ENCODE assay signal across 1 cellular context in genomic region chr14:81169267-81169666, GRCh38.
TF ChIP-seq lines count a peak whose summit lies in the region.

No MANE protein-coding gene starts in this region.

TF ChIP-seq in WTC11, 78 proteins besides CTCF, POLR2A, EP300 and RAD21 (continued from another document):
- TF ChIP-seq ARID4B (CRISPR knock-in tag; IDR thresholded peaks at IDR 0.05; ENCODE audit: borderline replicate concordance) (no peak), NR2C2 (CRISPR knock-in tag; IDR thresholded peaks at IDR 0.05) (no peak), ATF1 (CRISPR knock-in tag; IDR thresholded peaks at IDR 0.05) (no peak)
